16 cellular contexts compared by ENCODE assay signal in genomic region chr4:47972181-47972580, GRCh38. TPM values are rescaled to one million over a fixed set of nuclear protein-coding genes. Genes with fewer than 3 reads are reported as not detected.
DNase-seq lines count a peak whose midpoint lies in the region; ATAC-seq, FAIRE-seq and TF ChIP-seq lines count a peak whose summit lies in the region.
"Had no signal": no experiment of that assay in that cellular context is flagged by ENCODE, and none has a peak within 500 bp of the region (broad histone marks: within the 10 kb centered on the region; RNA-seq: fewer than 3 reads in every experiment).

No MANE protein-coding gene starts in this region.

- H3K27ac ChIP-seq in right cardiac atrium (ENCODE audit: low read length) = no peak overlapping the region
- H3K27ac ChIP-seq in left ventricle myocardium inferior (replicated peaks) = no peak overlapping the region

- peak; percentile 65 for ATAC-seq in GM18508 (IDR thresholded peaks at IDR 0.05; ENCODE audit: insufficient read depth, unreplicated experiment)
- peak; percentile 50 for ATAC-seq in GM21619 (IDR thresholded peaks at IDR 0.05; ENCODE audit: unreplicated experiment)
- ATAC-seq in HG03378 (IDR thresholded peaks at IDR 0.05; ENCODE audit: unreplicated experiment) = peak; percentile 94
- peak; percentile 21 for ATAC-seq in left lobe of liver
- ATAC-seq in right cardiac atrium = no peak
- ATAC-seq: activated T-cell treated with anti-CD3 and anti-CD28 coated beads, Interleukin-2, amount 50 U/mL, for 4 hours; left cardiac atrium had no signal

- intact Hi-C loops in right cardiac atrium (cut with DNase I) = no loop called here
- intact Hi-C loops in left ventricle myocardium inferior (cut with micrococcal nuclease) = no loop called here

- FAIRE-seq in HTR-8/SVneo (lab: Jason Lieb, UNC) = no peak
- FAIRE-seq: frontal cortex had no signal

- WGBS in right cardiac atrium = 95% methylated on average over 1 of the region's 1 CpG

- H3K27me3 ChIP-seq in right cardiac atrium (ENCODE audit: control insufficient read depth, insufficient read depth) = no peaks in the 10 kb centered on the region
- no peaks in the 10 kb centered on the region for H3K27me3 ChIP-seq in left ventricle myocardium inferior (ENCODE audit: low read depth)

- DNase-seq in left lobe of liver (ENCODE audit: low spot score) = no peak
- no peak for DNase-seq in HTR-8/SVneo (ENCODE audit: insufficient read length, low spot score)
- DNase-seq in NCI-H1694 treated with DMSO at 0.1 percent for 48 hours (lab: John Stamatoyannopoulos, UW) = no peak
- DNase-seq in right cardiac atrium = no peak
- no peak for DNase-seq in left ventricle myocardium inferior
- DNase-seq: activated T-cell treated with anti-CD3 and anti-CD28 coated beads, Interleukin-2, amount 50 U/mL, for 4 hours; aorta; CD4-positive, CD25-positive, alpha-beta regulatory T cell; GDM1; left cardiac atrium; NCI-H524 treated with DMSO at 0.1 percent for 48 hours; SK-N-SH had no signal

- no peaks in the 10 kb centered on the region for H3K36me3 ChIP-seq in left ventricle myocardium inferior

- no peak for TF ChIP-seq CTCF in left ventricle myocardium inferior (IDR thresholded peaks at IDR 0.05; ENCODE audit: borderline replicate concordance)

- H3K9me3 ChIP-seq in right cardiac atrium (ENCODE audit: control insufficient read depth, low read length) (no peaks in the 10 kb centered on the region), left ventricle myocardium inferior (replicated peaks) (no peaks in the 10 kb centered on the region)
- H3K9me3 ChIP-seq: SK-N-SH had no signal

- H3K4me1 ChIP-seq in right cardiac atrium (ENCODE audit: control insufficient read depth, insufficient read depth, low read length) = no peaks in the 10 kb centered on the region
- no peaks in the 10 kb centered on the region for H3K4me1 ChIP-seq in left ventricle myocardium inferior

- H3K4me3 ChIP-seq in right cardiac atrium (ENCODE audit: low read length) (no peak overlapping the region), left ventricle myocardium inferior (no peak overlapping the region)

RNA-seq across cellular contexts. Expression of gene CNGA1, which starts 44.3 kb away (rescaled TPM):
- total RNA-seq in left lobe of liver (13.7 TPM), right cardiac atrium (under 1 TPM in 1 of 4 donors, not detected in 3; 0.42 TPM), left ventricle myocardium inferior (not detected)
- polyA plus RNA-seq in right cardiac atrium = 0.48 TPM
- total RNA-seq: CD4-positive, CD25-positive, alpha-beta regulatory T cell had no signal

RNA-seq across cellular contexts. Expression of gene NIPAL1, which starts 44.4 kb away (rescaled TPM):
- total RNA-seq in left lobe of liver (11.6 TPM), right cardiac atrium (under 1 TPM; 0.23 to 0.92 (median 0.48) TPM), left ventricle myocardium inferior (0.25 TPM)
- polyA plus RNA-seq in right cardiac atrium = 0.20 TPM

RNA-seq across cellular contexts. Expression of gene NFXL1, which starts 57.8 kb away (rescaled TPM):
- total RNA-seq in left lobe of liver (5.7 TPM), right cardiac atrium (1 to 10 TPM; 6.2 to 8.8 (median 6.9) TPM), left ventricle myocardium inferior (4.8 TPM)
- 3.1 TPM for polyA plus RNA-seq in right cardiac atrium

Comparison
In these comparisons a context has a peak if more than half of its experiments do, and no peak if none do; other contexts are left out.
1. ATAC-seq: peak in GM18508 (single experiment), GM21619 (single experiment), HG03378 (single experiment) and left lobe of liver (single experiment); none in right cardiac atrium (0 of 2).
2. RNA of gene CNGA1, which starts 44.3 kb away (total RNA-seq): 13.7 TPM in left lobe of liver (single experiment); 0.42 TPM in right cardiac atrium and not detected in left ventricle myocardium inferior (single experiment); every median in the first group is over 10 times any median in the second.